8 cellular contexts compared by ENCODE assay signal in genomic region chr17:49315551-49315951, GRCh38. TPM values are rescaled to one million over a fixed set of nuclear protein-coding genes. Genes with fewer than 3 reads are reported as not detected.
DNase-seq lines count a peak whose midpoint lies in the region; ATAC-seq and FAIRE-seq lines count a peak whose summit lies in the region.

No MANE protein-coding gene starts in this region.

- DNase-seq in DMS79 (lab: John Stamatoyannopoulos, UW) (peak; percentile 35), NCI-H526 treated with DMSO at 0.1 percent for 48 hours (lab: John Stamatoyannopoulos, UW) (peak; percentile 75), left lobe of liver (ENCODE audit: low spot score) (peak; percentile 70)
- peak; percentile 93 for DNase-seq in activated CD4-positive, alpha-beta T cell treated with anti-CD3 and anti-CD28 coated beads, Interleukin-2, amount 10 ng/mL, durations not matched to agents 24 days and 14 days
- DNase-seq in stimulated activated CD4-positive, alpha-beta T cell treated with anti-CD3 and anti-CD28 coated beads, Interleukin-4, amount 100 ng/mL, for 24 hours, result peak; percentile 84

- FAIRE-seq in colon (lab: Jason Lieb, UNC), result peak; percentile 49

- ATAC-seq in HG02970 (IDR thresholded peaks at IDR 0.05; ENCODE audit: low FRiP score, unreplicated experiment) (peak; percentile 78), left lobe of liver (peak; percentile 99), HG03095 (IDR thresholded peaks at IDR 0.05; ENCODE audit: unreplicated experiment) (no peak)

- H3K4me1 Mint-ChIP-seq in activated CD4-positive, alpha-beta T cell treated with anti-CD3 and anti-CD28 coated beads, Interleukin-2, amount 10 ng/mL, durations not matched to agents 24 days and 14 days, result peaks cover 19% of the 10 kb centered on the region

- no peaks in the 10 kb centered on the region for H3K9me3 Mint-ChIP-seq in activated CD4-positive, alpha-beta T cell treated with anti-CD3 and anti-CD28 coated beads, Interleukin-2, amount 10 ng/mL, durations not matched to agents 24 days and 14 days

- peaks cover 8% of the 10 kb centered on the region for H3K36me3 Mint-ChIP-seq in activated CD4-positive, alpha-beta T cell treated with anti-CD3 and anti-CD28 coated beads, Interleukin-2, amount 10 ng/mL, durations not matched to agents 24 days and 14 days (ENCODE audit: low read depth)

- peak overlapping the region; percentile 63 for H3K27ac Mint-ChIP-seq in activated CD4-positive, alpha-beta T cell treated with anti-CD3 and anti-CD28 coated beads, Interleukin-2, amount 10 ng/mL, durations not matched to agents 24 days and 14 days

- intact Hi-C loops in activated CD4-positive, alpha-beta T cell treated with anti-CD3 and anti-CD28 coated beads, Interleukin-2, amount 10 ng/mL, durations not matched to agents 24 days and 14 days (cut with micrococcal nuclease), result loop anchor here (1.0 to 2.0 kb wide), 3 partner anchors 27 to 80 kb away; no protein-coding TSS in a partner anchor

- peak overlapping the region; percentile 69 for H3K4me3 Mint-ChIP-seq in activated CD4-positive, alpha-beta T cell treated with anti-CD3 and anti-CD28 coated beads, Interleukin-2, amount 10 ng/mL, durations not matched to agents 24 days and 14 days

- no peaks in the 10 kb centered on the region for H3K27me3 Mint-ChIP-seq in activated CD4-positive, alpha-beta T cell treated with anti-CD3 and anti-CD28 coated beads, Interleukin-2, amount 10 ng/mL, durations not matched to agents 24 days and 14 days

RNA-seq across cellular contexts. Expression of gene ZNF652, which starts 46.5 kb away (rescaled TPM):
- total RNA-seq in activated CD4-positive, alpha-beta T cell treated with anti-CD3 and anti-CD28 coated beads, Interleukin-2, amount 10 ng/mL, durations not matched to agents 24 days and 14 days, result 4.5 and 5.5 TPM in 2 replicates
- total RNA-seq in left lobe of liver, result 38.6 TPM

Comparison
In these comparisons a context has a peak if more than half of its experiments do, and no peak if none do; other contexts are left out.
1. DNase-seq: peak in every context shown above with its lines; median percentile 93 in activated CD4-positive, alpha-beta T cell treated with anti-CD3 and anti-CD28 coated beads, Interleukin-2, amount 10 ng/mL, durations not matched to agents 24 days and 14 days; 84 in stimulated activated CD4-positive, alpha-beta T cell treated with anti-CD3 and anti-CD28 coated beads, Interleukin-4, amount 100 ng/mL, for 24 hours; 75 in NCI-H526 treated with DMSO at 0.1 percent for 48 hours; 70 in left lobe of liver; 35 in DMS79.